8 cellular contexts compared by ENCODE assay signal in genomic region chr17:81291662-81292061, GRCh38. TPM values are rescaled to one million over a fixed set of nuclear protein-coding genes. Genes with fewer than 3 reads are reported as not detected.
DNase-seq lines count a peak whose midpoint lies in the region; ATAC-seq lines count a peak whose summit lies in the region.

No MANE protein-coding gene starts in this region.

- no peaks in the 10 kb centered on the region for H3K9me3 Mint-ChIP-seq in activated CD4-positive, alpha-beta T cell treated with anti-CD3 and anti-CD28 coated beads, Interleukin-2, amount 10 ng/mL, durations not matched to agents 7 days and 5 days

- CTCF ChIA-PET in activated CD4-positive, alpha-beta T cell treated with anti-CD3 and anti-CD28 coated beads, Interleukin-2, amount 10 ng/mL, durations not matched to agents 7 days and 5 days (lab: Charles Lee) = interaction anchor here (0.5 to 1.9 kb wide), 9 partner anchors 16 to 1757 kb away, joined by 3 to 5 read pairs (median 3); no protein-coding TSS in a partner anchor

- no peak for ATAC-seq in GM18858 (IDR thresholded peaks at IDR 0.05; ENCODE audit: unreplicated experiment)

- H3K4me1 Mint-ChIP-seq in activated CD4-positive, alpha-beta T cell treated with anti-CD3 and anti-CD28 coated beads, Interleukin-2, amount 10 ng/mL, durations not matched to agents 7 days and 5 days = peaks cover 67% of the 10 kb centered on the region

- DNase-seq in NCI-H2171 treated with DMSO at 0.1 percent for 48 hours (lab: John Stamatoyannopoulos, UW) = peak; percentile 48
- no peak for DNase-seq in NCI-H2171 (lab: John Stamatoyannopoulos, UW)
- DNase-seq in NCI-H2107 (lab: John Stamatoyannopoulos, UW) = peak; percentile 26
- peak; percentile 71 for DNase-seq in activated CD4-positive, alpha-beta T cell treated with anti-CD3 and anti-CD28 coated beads, Interleukin-2, amount 10 ng/mL, durations not matched to agents 7 days and 5 days
- DNase-seq in dermis blood vessel endothelial cell = peak; percentile 80
- peak; percentile 54 for DNase-seq in medulla oblongata (ENCODE audit: extremely low spot score)
- DNase-seq in stimulated activated CD8-positive, alpha-beta memory T cell treated with anti-CD3 and anti-CD28 coated beads, Interleukin-4, amount 100 ng/mL, for 4 hours (ENCODE audit: low read depth in 2 of 2, low spot score in 1 of 2) = peak; percentile 51 to 53

- H3K27me3 Mint-ChIP-seq in activated CD4-positive, alpha-beta T cell treated with anti-CD3 and anti-CD28 coated beads, Interleukin-2, amount 10 ng/mL, durations not matched to agents 7 days and 5 days = no peaks in the 10 kb centered on the region

- H3K27ac Mint-ChIP-seq in activated CD4-positive, alpha-beta T cell treated with anti-CD3 and anti-CD28 coated beads, Interleukin-2, amount 10 ng/mL, durations not matched to agents 7 days and 5 days = no peak overlapping the region

- peaks cover 31% of the 10 kb centered on the region for H3K36me3 Mint-ChIP-seq in activated CD4-positive, alpha-beta T cell treated with anti-CD3 and anti-CD28 coated beads, Interleukin-2, amount 10 ng/mL, durations not matched to agents 7 days and 5 days (ENCODE audit: low read depth)

- POLR2A ChIA-PET in activated CD4-positive, alpha-beta T cell treated with anti-CD3 and anti-CD28 coated beads, Interleukin-2, amount 10 ng/mL, durations not matched to agents 7 days and 5 days (lab: Charles Lee) = no interaction called here

- peak overlapping the region; percentile 40 for H3K4me3 Mint-ChIP-seq in activated CD4-positive, alpha-beta T cell treated with anti-CD3 and anti-CD28 coated beads, Interleukin-2, amount 10 ng/mL, durations not matched to agents 7 days and 5 days

RNA-seq across cellular contexts. Expression of gene SLC38A10, which starts 3.4 kb away (rescaled TPM):
- 100 to 1,000 TPM in 1 of 2 experiments, 10 to 100 TPM in 1; 94.4 to 109 TPM for total RNA-seq in activated CD4-positive, alpha-beta T cell treated with anti-CD3 and anti-CD28 coated beads, Interleukin-2, amount 10 ng/mL, durations not matched to agents 7 days and 5 days
- 101 and 106 TPM in 2 replicates for total RNA-seq in dermis blood vessel endothelial cell

RNA-seq across cellular contexts. Expression of gene NDUFAF8, which starts 52.5 kb away (rescaled TPM):
- 10 to 100 TPM; 30.7 to 39.0 TPM for total RNA-seq in activated CD4-positive, alpha-beta T cell treated with anti-CD3 and anti-CD28 coated beads, Interleukin-2, amount 10 ng/mL, durations not matched to agents 7 days and 5 days
- total RNA-seq in dermis blood vessel endothelial cell = 18.4 and 26.9 TPM in 2 replicates

RNA-seq across cellular contexts. Expression of gene TEPSIN, which starts 52.8 kb away (rescaled TPM):
- 10 to 100 TPM; 54.5 to 63.2 TPM for total RNA-seq in activated CD4-positive, alpha-beta T cell treated with anti-CD3 and anti-CD28 coated beads, Interleukin-2, amount 10 ng/mL, durations not matched to agents 7 days and 5 days
- total RNA-seq in dermis blood vessel endothelial cell = 12.1 and 24.5 TPM in 2 replicates
